In genomic region chr7:141975806-141976523, GRCh38 we compare ENCODE assay signal across 8 cellular contexts. TPM values are rescaled to one million over a fixed set of nuclear protein-coding genes. Genes with fewer than 3 reads are reported as not detected.
DNase-seq lines count a peak whose midpoint lies in the region; ATAC-seq and TF ChIP-seq lines count a peak whose summit lies in the region.

No MANE protein-coding gene starts in this region.

- H3K4me1 ChIP-seq in CD4-positive, CD25-positive, alpha-beta regulatory T cell (ENCODE audit: control insufficient read depth, insufficient read depth, low read length, poor library complexity, severe bottlenecking): peaks cover 5% of the 10 kb centered on the region
- H3K4me1 ChIP-seq in mucosa of stomach (ENCODE audit: control insufficient read depth, insufficient read depth, low read length): peaks cover 5% of the 10 kb centered on the region

- ATAC-seq in CD4-positive, CD25-positive, alpha-beta regulatory T cell (ENCODE audit: low read depth in 2 of 2): peak; percentile 39 to 46
- ATAC-seq in GM19452 (IDR thresholded peaks at IDR 0.05; ENCODE audit: unreplicated experiment): peak; percentile 86

- no peaks in the 10 kb centered on the region for H3K36me3 Mint-ChIP-seq in CD4-positive, CD25-positive, alpha-beta regulatory T cell

- H3K4me1 Mint-ChIP-seq in CD4-positive, CD25-positive, alpha-beta regulatory T cell: peaks cover 4 to 15% (median 7%) of the 10 kb centered on the region in 4 donors

- TF ChIP-seq CTCF in HL-60 (IDR thresholded peaks at IDR 0.05; ENCODE audit: insufficient read depth, low read length): peak; percentile 87
- peak; percentile 99 for TF ChIP-seq CTCF in epithelial cell of proximal tubule (conservative IDR thresholded peaks at IDR 0.05; ENCODE audit: low read depth, low read length)

- no peaks in the 10 kb centered on the region for H3K27me3 Mint-ChIP-seq in CD4-positive, CD25-positive, alpha-beta regulatory T cell

- H3K9me3 ChIP-seq in CD4-positive, CD25-positive, alpha-beta regulatory T cell (ENCODE audit: control insufficient read depth in 2 of 2, low read length in 2 of 2): no peaks in the 10 kb centered on the region
- H3K9me3 ChIP-seq in mucosa of stomach (ENCODE audit: control insufficient read depth, low read length): no peaks in the 10 kb centered on the region

- DNase-seq in CD4-positive, CD25-positive, alpha-beta regulatory T cell: peak; percentile 19 to 44 (median 39)
- DNase-seq in HL-60 (ENCODE audit: low read depth in 1 of 2, low spot score in 1 of 2) (peak; percentile 66 to 87), NOMO-1 treated with dmso at 0.1 percent for 144 hours (lab: John Stamatoyannopoulos, UW; ENCODE audit: unreplicated experiment) (peak; percentile 34), epithelial cell of proximal tubule (ENCODE audit: low read depth) (no peak)
- DNase-seq in activated CD8-positive, alpha-beta memory T cell treated with anti-CD3 and anti-CD28 coated beads, Interleukin-2, amount 50 U/mL, for 4 hours: peak; percentile 68
- peak; percentile 17 to 38 for DNase-seq in stimulated activated CD8-positive, alpha-beta memory T cell treated with anti-CD3 and anti-CD28 coated beads, Interleukin-7, amount 100 ng/mL, for 4 hours (ENCODE audit: low read depth in 2 of 2)

- peak overlapping the region; percentile 62 for H3K4me3 ChIP-seq in CD4-positive, CD25-positive, alpha-beta regulatory T cell (ENCODE audit: low read depth, low read length)
- H3K4me3 ChIP-seq in HL-60 (replicated peaks; ENCODE audit: insufficient read depth, low read length) (peak overlapping the region; percentile 29), epithelial cell of proximal tubule (ENCODE audit: low read depth, low read length) (peak overlapping the region; percentile 52), mucosa of stomach (ENCODE audit: low read length) (peak overlapping the region; percentile 37)

- no peak overlapping the region for H3K27ac ChIP-seq in CD4-positive, CD25-positive, alpha-beta regulatory T cell (ENCODE audit: insufficient read depth, low read length, poor library complexity, severe bottlenecking)
- peak overlapping the region; percentile 46 for H3K27ac ChIP-seq in HL-60 (replicated peaks)

- no peaks in the 10 kb centered on the region for H3K36me3 ChIP-seq in CD4-positive, CD25-positive, alpha-beta regulatory T cell (ENCODE audit: control insufficient read depth, insufficient read depth, low read length)
- H3K36me3 ChIP-seq in mucosa of stomach (ENCODE audit: control insufficient read depth, insufficient read depth, low read length): no peaks in the 10 kb centered on the region

- H3K4me3 Mint-ChIP-seq in CD4-positive, CD25-positive, alpha-beta regulatory T cell: peak overlapping the region; percentile 62 to 75 (median 68)

- H3K9me3 Mint-ChIP-seq in CD4-positive, CD25-positive, alpha-beta regulatory T cell: peaks cover 0 to 5% (median 0%) of the 10 kb centered on the region in 7 donors

- no peaks in the 10 kb centered on the region for H3K27me3 ChIP-seq in CD4-positive, CD25-positive, alpha-beta regulatory T cell (ENCODE audit: control insufficient read depth, insufficient read depth, low read length)
- no peaks in the 10 kb centered on the region for H3K27me3 ChIP-seq in HL-60 (ENCODE audit: insufficient read depth, poor library complexity, severe bottlenecking)
- H3K27me3 ChIP-seq in mucosa of stomach (ENCODE audit: control insufficient read depth, insufficient read depth, low read length): peaks cover 4% of the 10 kb centered on the region

- H3K9ac ChIP-seq in mucosa of stomach (ENCODE audit: low read length): peak overlapping the region; percentile 59

- H3K27ac Mint-ChIP-seq in CD4-positive, CD25-positive, alpha-beta regulatory T cell: peak overlapping the region; percentile 5 to 61 (median 33)

RNA-seq across cellular contexts. Expression of gene TAS2R38, which starts 2.4 kb away (rescaled TPM):
- not detected for total RNA-seq in CD4-positive, CD25-positive, alpha-beta regulatory T cell
- polyA plus RNA-seq in CD4-positive, CD25-positive, alpha-beta regulatory T cell: not detected
- total RNA-seq in epithelial cell of proximal tubule: not detected in 2 replicates

RNA-seq across cellular contexts. Expression of gene MGAM, which starts 19.7 kb away (rescaled TPM):
- not detected for total RNA-seq in CD4-positive, CD25-positive, alpha-beta regulatory T cell
- not detected for polyA plus RNA-seq in CD4-positive, CD25-positive, alpha-beta regulatory T cell
- 0.07 TPM in 1 of 2 replicates, not detected in the other for total RNA-seq in epithelial cell of proximal tubule

RNA-seq across cellular contexts. Expression of gene CLEC5A, which starts 29.2 kb away (rescaled TPM):
- total RNA-seq in CD4-positive, CD25-positive, alpha-beta regulatory T cell: not detected
- polyA plus RNA-seq in CD4-positive, CD25-positive, alpha-beta regulatory T cell: not detected
- total RNA-seq in epithelial cell of proximal tubule: not detected in 2 replicates

RNA-seq across cellular contexts. Expression of gene OR9A4, which starts 59.8 kb away (rescaled TPM):
- not detected for total RNA-seq in CD4-positive, CD25-positive, alpha-beta regulatory T cell
- not detected for polyA plus RNA-seq in CD4-positive, CD25-positive, alpha-beta regulatory T cell
- total RNA-seq in epithelial cell of proximal tubule: not detected in 2 replicates
